ENCODE assay signal across 1 cellular context in the genomic region with DNA sequence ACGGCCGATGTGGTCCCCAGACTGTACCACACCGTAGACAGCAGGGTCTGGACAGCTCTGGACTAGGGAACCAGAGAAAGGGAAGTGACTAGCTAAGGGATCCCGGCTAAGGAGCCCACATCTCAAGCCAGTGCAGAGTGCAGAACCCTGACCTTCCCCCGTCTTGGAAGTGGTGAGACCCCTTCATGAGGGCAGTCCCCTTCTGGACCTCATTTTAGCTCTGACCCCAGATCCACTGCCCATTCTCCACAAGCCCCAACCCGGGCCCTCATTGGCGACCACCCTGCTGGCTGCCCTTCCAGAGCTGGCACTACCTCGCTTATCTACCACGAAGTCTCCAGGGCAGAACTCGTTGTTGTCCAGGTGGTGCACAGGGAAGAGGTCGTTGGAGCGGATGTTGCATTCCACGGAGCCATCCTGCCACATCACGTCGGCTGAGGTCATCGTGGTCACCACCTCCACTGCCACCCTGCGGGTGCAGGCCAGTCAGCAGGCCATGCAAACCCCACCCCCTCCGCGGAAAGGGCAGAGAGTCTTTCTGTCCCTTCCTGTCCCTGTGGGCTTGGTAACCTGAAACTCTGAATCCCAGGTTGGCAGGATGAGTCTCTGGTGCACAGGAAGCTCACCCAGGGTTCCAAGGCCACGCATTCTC.
TF ChIP-seq lines count a peak whose summit lies in the region.

No MANE protein-coding gene starts in this region.

TF ChIP-seq in K562, 482 proteins besides CTCF, POLR2A, EP300 and RAD21:
- TF ChIP-seq SPI1 (IDR thresholded peaks at IDR 0.05; ENCODE audit: borderline replicate concordance, low read depth, low read length), result 0 out of 2 replicates have a peak, but pooled peaks have one; percentile 3
- TF ChIP-seq TOE1 (IDR thresholded peaks at IDR 0.05; ENCODE audit: borderline replicate concordance), result no peak
- TF ChIP-seq TOE1 (CRISPR knock-in tag; IDR thresholded peaks at IDR 0.05; ENCODE audit: borderline replicate concordance, low read depth), result no peak
- TF ChIP-seq YBX1 (IDR thresholded peaks at IDR 0.05), result no peak
- TF ChIP-seq SNIP1 (IDR thresholded peaks at IDR 0.05; ENCODE audit: low read depth), result no peak
- TF ChIP-seq ZNF583 (CRISPR knock-in tag; IDR thresholded peaks at IDR 0.05), result no peak
- TF ChIP-seq ZNF253 (CRISPR knock-in tag; conservative IDR thresholded peaks at IDR 0.05), result no peak
- TF ChIP-seq POLR2G (IDR thresholded peaks at IDR 0.05; ENCODE audit: low read depth, low read length), result 0 out of 2 replicates have a peak, but pooled peaks have one; percentile 3
- TF ChIP-seq, protein P1, sequence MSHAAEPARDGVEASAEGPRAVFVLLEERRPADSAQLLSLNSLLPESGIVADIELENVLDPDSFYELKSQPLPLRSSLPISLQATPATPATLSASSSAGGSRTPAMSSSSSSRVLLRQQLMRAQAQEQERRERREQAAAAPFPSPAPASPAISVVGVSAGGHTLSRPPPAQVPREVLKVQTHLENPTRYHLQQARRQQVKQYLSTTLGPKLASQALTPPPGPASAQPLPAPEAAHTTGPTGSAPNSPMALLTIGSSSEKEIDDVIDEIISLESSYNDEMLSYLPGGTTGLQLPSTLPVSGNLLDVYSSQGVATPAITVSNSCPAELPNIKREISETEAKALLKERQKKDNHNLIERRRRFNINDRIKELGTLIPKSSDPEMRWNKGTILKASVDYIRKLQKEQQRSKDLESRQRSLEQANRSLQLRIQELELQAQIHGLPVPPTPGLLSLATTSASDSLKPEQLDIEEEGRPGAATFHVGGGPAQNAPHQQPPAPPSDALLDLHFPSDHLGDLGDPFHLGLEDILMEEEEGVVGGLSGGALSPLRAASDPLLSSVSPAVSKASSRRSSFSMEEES (CRISPR knock-in tag; IDR thresholded peaks at IDR 0.05), result no peak
- no peak for TF ChIP-seq DIDO1 (tag; IDR thresholded peaks at IDR 0.05; ENCODE audit: low read depth)
- no peak for TF ChIP-seq NCOA2 (IDR thresholded peaks at IDR 0.05; ENCODE audit: partially characterized antibody in 2 of 2)
- TF ChIP-seq, protein P2, sequence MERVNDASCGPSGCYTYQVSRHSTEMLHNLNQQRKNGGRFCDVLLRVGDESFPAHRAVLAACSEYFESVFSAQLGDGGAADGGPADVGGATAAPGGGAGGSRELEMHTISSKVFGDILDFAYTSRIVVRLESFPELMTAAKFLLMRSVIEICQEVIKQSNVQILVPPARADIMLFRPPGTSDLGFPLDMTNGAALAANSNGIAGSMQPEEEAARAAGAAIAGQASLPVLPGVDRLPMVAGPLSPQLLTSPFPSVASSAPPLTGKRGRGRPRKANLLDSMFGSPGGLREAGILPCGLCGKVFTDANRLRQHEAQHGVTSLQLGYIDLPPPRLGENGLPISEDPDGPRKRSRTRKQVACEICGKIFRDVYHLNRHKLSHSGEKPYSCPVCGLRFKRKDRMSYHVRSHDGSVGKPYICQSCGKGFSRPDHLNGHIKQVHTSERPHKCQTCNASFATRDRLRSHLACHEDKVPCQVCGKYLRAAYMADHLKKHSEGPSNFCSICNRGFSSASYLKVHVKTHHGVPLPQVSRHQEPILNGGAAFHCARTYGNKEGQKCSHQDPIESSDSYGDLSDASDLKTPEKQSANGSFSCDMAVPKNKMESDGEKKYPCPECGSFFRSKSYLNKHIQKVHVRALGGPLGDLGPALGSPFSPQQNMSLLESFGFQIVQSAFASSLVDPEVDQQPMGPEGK (CRISPR knock-in tag; IDR thresholded peaks at IDR 0.05; ENCODE audit: borderline replicate concordance), result no peak
